22 cellular contexts compared by ENCODE assay signal in genomic region chr2:236967499-236967783, GRCh38.
DNase-seq lines count a peak whose midpoint lies in the region; ATAC-seq, FAIRE-seq and TF ChIP-seq lines count a peak whose summit lies in the region.
"Had no signal": no experiment of that assay in that cellular context is flagged by ENCODE, and none has a peak within 500 bp of the region (broad histone marks: within the 10 kb centered on the region; RNA-seq: fewer than 3 reads in every experiment).

No MANE protein-coding gene starts in this region.

- H3K4me1 Mint-ChIP-seq in activated naive CD8-positive, alpha-beta T cell (ENCODE audit: low read depth): peaks cover 46% of the 10 kb centered on the region
- peaks cover 26% of the 10 kb centered on the region for H3K4me1 Mint-ChIP-seq in activated naive CD8-positive, alpha-beta T cell treated with anti-CD3 and anti-CD28 coated beads for 36 hours

- H2BK20ac ChIP-seq in H1 (ENCODE audit: low read length): 0 out of 2 replicates have a peak overlapping the region, but pooled peaks have one; percentile 82

- no peak overlapping the region for H2BK12ac ChIP-seq in H1 (ENCODE audit: low read depth, low read length)

- in situ Hi-C loops in gastrocnemius medialis (cut with MboI; ENCODE audit: low sequenced_read_pairs in 4 of 4) (no loop called here), brain microvascular endothelial cell (cut with HindIII; ENCODE audit: low pct_ligation_motif_present, low sequenced_read_pairs) (no loop called here)

- intact Hi-C loops in gastrocnemius medialis (cut with DNase I; ENCODE audit: low total_unique reads): no loop called here

- TF ChIP-seq POLR2A in H1 (IDR thresholded peaks at IDR 0.05; ENCODE audit: control extremely low read depth in 1 of 2, low read depth in 2 of 2, low read length in 2 of 2) (no peak), gastrocnemius medialis (IDR thresholded peaks at IDR 0.05) (no peak)

- H3K23me2 ChIP-seq in H1 (ENCODE audit: low read depth, low read length): no peaks in the 10 kb centered on the region

- peak overlapping the region; percentile 69 for H3K4me3 Mint-ChIP-seq in activated naive CD8-positive, alpha-beta T cell
- no peak overlapping the region for H3K4me3 Mint-ChIP-seq in activated naive CD8-positive, alpha-beta T cell treated with anti-CD3 and anti-CD28 coated beads for 36 hours
- H3K4me3 Mint-ChIP-seq: brain had no signal

- H4K91ac ChIP-seq in H1 (replicated peaks; ENCODE audit: insufficient read length, low read length): peak overlapping the region; percentile 86

- H2AFZ ChIP-seq in Loucy (ENCODE audit: low read length): no peak overlapping the region
- H2AFZ ChIP-seq in H1 (ENCODE audit: low read length): no peak overlapping the region

- H3K27ac ChIP-seq in H1 (ENCODE audit: low read depth, low read length) (no peak overlapping the region), gastrocnemius medialis (peak overlapping the region; percentile 7 to 35 (median 20)), brain microvascular endothelial cell (no peak overlapping the region)
- H3K27ac ChIP-seq: A549 had no signal

- no peak overlapping the region for H2BK120ac ChIP-seq in H1 (replicated peaks; ENCODE audit: low read depth, low read length)

- H3K27me3 Mint-ChIP-seq in activated naive CD8-positive, alpha-beta T cell: no peaks in the 10 kb centered on the region
- no peaks in the 10 kb centered on the region for H3K27me3 Mint-ChIP-seq in activated naive CD8-positive, alpha-beta T cell treated with anti-CD3 and anti-CD28 coated beads for 36 hours
- H3K27me3 Mint-ChIP-seq: brain had no signal

- H3K4me3 ChIP-seq in Loucy (ENCODE audit: low read length, poor library complexity, severe bottlenecking) (peak overlapping the region; percentile 76), H1 (ENCODE audit: extremely low read depth in 1 of 4, insufficient read depth in 2 of 4, low read depth in 3 of 4, low read length in 4 of 4) (no peak overlapping the region), gastrocnemius medialis (no peak overlapping the region), brain microvascular endothelial cell (ENCODE audit: low read depth, low read length) (no peak overlapping the region)
- H3K4me3 ChIP-seq: A549, HAP-1, heart left ventricle, skin epidermis, transverse colon had no signal

- H3K36me3 ChIP-seq in Loucy (ENCODE audit: insufficient read depth, low read length): no peaks in the 10 kb centered on the region
- H3K36me3 ChIP-seq in H1 (ENCODE audit: control insufficient read depth in 2 of 4, insufficient read depth in 4 of 4, low read length in 3 of 4): no peaks in the 10 kb centered on the region
- no peaks in the 10 kb centered on the region for H3K36me3 ChIP-seq in gastrocnemius medialis
- H3K36me3 ChIP-seq in brain microvascular endothelial cell (replicated peaks): no peaks in the 10 kb centered on the region
- H3K36me3 ChIP-seq: HAP-1, heart left ventricle, transverse colon had no signal

- no peaks in the 10 kb centered on the region for H3K27me3 ChIP-seq in Loucy (ENCODE audit: insufficient read depth, low read length, poor library complexity, severe bottlenecking)
- H3K27me3 ChIP-seq in H1 (replicated peaks in 1 of 4; ENCODE audit: control insufficient read depth in 3 of 4, extremely low read depth in 1 of 4, insufficient read depth in 3 of 4, low read length in 3 of 4): no peaks in the 10 kb centered on the region
- H3K27me3 ChIP-seq in gastrocnemius medialis: peaks cover 0 to 8% (median 0%) of the 10 kb centered on the region in 3 donors
- H3K27me3 ChIP-seq in brain microvascular endothelial cell (replicated peaks): no peaks in the 10 kb centered on the region
- H3K27me3 ChIP-seq: transverse colon had no signal

- H3K9me2 ChIP-seq in Loucy (replicated peaks; ENCODE audit: low read depth, low read length): no peaks in the 10 kb centered on the region

- FAIRE-seq in H1 (lab: Jason Lieb, UNC): no peak
- FAIRE-seq: A549 had no signal

- no peaks in the 10 kb centered on the region for H3K79me1 ChIP-seq in H1 (ENCODE audit: low read depth, low read length)

- CTCF ChIA-PET in H1 (lab: Charles Lee; ENCODE audit: partially characterized antibody): interaction anchor here (0.6 kb wide), 1 partner anchor 419 kb away, joined by 3 read pairs; no protein-coding TSS in a partner anchor

- WGBS in H1 (ENCODE audit: extremely low coverage in 1 of 2, insufficient coverage in 1 of 2, insufficient read length in 1 of 2, insufficient replicate concordance in 2 of 2, low coverage in 1 of 2, low lambda C conversion rate in 2 of 2, missing lambda C conversion rate in 1 of 2), 2 experiments: 70% methylated on average over 4 of the region's 4 CpGs; no CpG with 5 or more reads in 1 of the 2 experiments

- TF ChIP-seq RAD21 in H1 (IDR thresholded peaks at IDR 0.05 in 1 of 2, conservative IDR thresholded peaks at IDR 0.05 in 1 of 2; ENCODE audit: low read depth in 2 of 2, low read length in 2 of 2): no peak

- H4K5ac ChIP-seq in H1 (ENCODE audit: insufficient read length, low read depth, low read length): no peak overlapping the region

- no peak overlapping the region for H2BK5ac ChIP-seq in H1 (ENCODE audit: low read depth, low read length)

- TF ChIP-seq CTCF in Loucy (conservative IDR thresholded peaks at IDR 0.05; ENCODE audit: low read length) (no peak), H1 (IDR thresholded peaks at IDR 0.05; ENCODE audit: control extremely low read depth in 1 of 3, insufficient read depth in 1 of 3, low read depth in 1 of 3, low read length in 3 of 3) (no peak), gastrocnemius medialis (IDR thresholded peaks at IDR 0.05 in 4 of 5, conservative IDR thresholded peaks at IDR 0.05 in 1 of 5) (no peak), brain microvascular endothelial cell (IDR thresholded peaks at IDR 0.05; ENCODE audit: low read depth, low read length, missing control alignments) (no peak)

- H3K4ac ChIP-seq in H1 (replicated peaks; ENCODE audit: insufficient read length, low read depth, low read length): no peak overlapping the region

- no peak overlapping the region for H2AK5ac ChIP-seq in H1 (ENCODE audit: low read depth, low read length)

- POLR2A ChIA-PET in H1 (lab: Charles Lee; ENCODE audit: partially characterized antibody): interaction anchor here (0.6 kb wide), 1 partner anchor 779 kb away, joined by 5 read pairs; no protein-coding TSS in a partner anchor

- H3K9ac ChIP-seq in Loucy (ENCODE audit: low read depth, low read length, poor library complexity, severe bottlenecking) (peak overlapping the region; percentile 86), H1 (replicated peaks in 1 of 4; ENCODE audit: extremely low read depth in 1 of 4, low read depth in 3 of 4, low read length in 3 of 4) (no peak overlapping the region)

- TF ChIP-seq EP300 in H1 (IDR thresholded peaks at IDR 0.05; ENCODE audit: borderline replicate concordance in 1 of 2, low read depth in 2 of 2, low read length in 2 of 2): no peak

- peak overlapping the region; percentile 68 for H3K27ac Mint-ChIP-seq in activated naive CD8-positive, alpha-beta T cell
- no peak overlapping the region for H3K27ac Mint-ChIP-seq in activated naive CD8-positive, alpha-beta T cell treated with anti-CD3 and anti-CD28 coated beads for 36 hours

- no peak overlapping the region for H3K23ac ChIP-seq in H1 (ENCODE audit: insufficient read length)

- H4K8ac ChIP-seq in H1 (ENCODE audit: extremely low read depth, insufficient read depth, low read length): no peak overlapping the region

- H3K9me3 ChIP-seq in Loucy (ENCODE audit: insufficient read depth, low read depth, low read length): no peaks in the 10 kb centered on the region
- no peaks in the 10 kb centered on the region for H3K9me3 ChIP-seq in H1 (ENCODE audit: insufficient read depth in 2 of 2, low read depth in 1 of 2, low read length in 1 of 2)
- no peaks in the 10 kb centered on the region for H3K9me3 ChIP-seq in gastrocnemius medialis
- H3K9me3 ChIP-seq: A549, HAP-1, heart left ventricle, transverse colon had no signal

- ATAC-seq in gastrocnemius medialis (no peak), HG03095 (IDR thresholded peaks at IDR 0.05; ENCODE audit: unreplicated experiment) (no peak)
- ATAC-seq: A549 had no signal

- H3K9me3 Mint-ChIP-seq in activated naive CD8-positive, alpha-beta T cell (ENCODE audit: low read depth): no peaks in the 10 kb centered on the region
- no peaks in the 10 kb centered on the region for H3K9me3 Mint-ChIP-seq in activated naive CD8-positive, alpha-beta T cell treated with anti-CD3 and anti-CD28 coated beads for 36 hours

- H3K4me2 ChIP-seq in Loucy (ENCODE audit: low read depth, low read length, poor library complexity, severe bottlenecking) (peak overlapping the region; percentile 93), H1 (ENCODE audit: insufficient read depth in 1 of 2, low read depth in 2 of 2, low read length in 2 of 2) (no peak overlapping the region)
- H3K4me2 ChIP-seq: A549 had no signal

- H3K18ac ChIP-seq in H1 (ENCODE audit: extremely low read depth, low read length): 0 out of 2 replicates have a peak overlapping the region, but pooled peaks have one; percentile 17

- H3K4me1 ChIP-seq in Loucy (ENCODE audit: insufficient read depth, low read length, poor library complexity, severe bottlenecking) (peaks cover 81% of the 10 kb centered on the region), H1 (replicated peaks in 1 of 4; ENCODE audit: control insufficient read depth in 3 of 4, insufficient read depth in 4 of 4, low read length in 3 of 4) (peaks cover 0 to 18% (median 9%) of the 10 kb centered on the region in 4 experiments; a peak in 5 of 7 replicates), gastrocnemius medialis (no peaks in the 10 kb centered on the region)
- H3K4me1 ChIP-seq: HAP-1 had no signal

- H3K36me3 Mint-ChIP-seq in activated naive CD8-positive, alpha-beta T cell: no peaks in the 10 kb centered on the region
- H3K36me3 Mint-ChIP-seq in activated naive CD8-positive, alpha-beta T cell treated with anti-CD3 and anti-CD28 coated beads for 36 hours: peaks cover 4% of the 10 kb centered on the region
- H3K36me3 Mint-ChIP-seq: brain had no signal

- DNase-seq in activated naive CD8-positive, alpha-beta T cell treated with anti-CD3 and anti-CD28 coated beads for 36 hours: no peak
- DNase-seq in H1 (ENCODE audit: low read depth in 1 of 2, low spot score in 2 of 2) (no peak), gastrocnemius medialis (no peak), inferior parietal cortex (ENCODE audit: extremely low spot score) (no peak), brain microvascular endothelial cell (no peak)
- DNase-seq: activated CD4-positive, alpha-beta T cell treated with anti-CD3 and anti-CD28 coated beads, Interleukin-2, amount 50 U/mL, for 4 hours; AML-193; heart left ventricle; KG1; NCI-H1436 treated with DMSO at 0.1 percent for 48 hours; NCI-H446; NCI-H82; occipital lobe; RPMI8226 had no signal

- H2BK15ac ChIP-seq in H1 (ENCODE audit: low read length): no peak overlapping the region

- H3K79me2 ChIP-seq in Loucy (ENCODE audit: insufficient read depth, low read length): peaks cover 8% of the 10 kb centered on the region; the same call in 1 of the 2 replicates
- H3K79me2 ChIP-seq in H1 (ENCODE audit: control insufficient read depth in 1 of 2, insufficient read depth in 2 of 2, low read length in 2 of 2): no peaks in the 10 kb centered on the region

- no peaks in the 10 kb centered on the region for H4K20me1 ChIP-seq in Loucy (ENCODE audit: insufficient read depth, low read length, poor library complexity, severe bottlenecking)
- no peaks in the 10 kb centered on the region for H4K20me1 ChIP-seq in H1 (replicated peaks in 1 of 2; ENCODE audit: control insufficient read depth in 1 of 2, insufficient read depth in 2 of 2, low read length in 2 of 2)

- H3K14ac ChIP-seq in H1 (ENCODE audit: insufficient read length): no peak overlapping the region

- H3K56ac ChIP-seq in H1 (replicated peaks; ENCODE audit: insufficient read length, low read depth, low read length): no peak overlapping the region

- H3F3A ChIP-seq in Loucy (ENCODE audit: low read depth): peaks cover 17% of the 10 kb centered on the region; the same call in 1 of the 2 replicates

Comparison
In these comparisons a context has a peak if more than half of its experiments do, and no peak if none do; other contexts are left out.
1. H3K27ac ChIP-seq: peak in gastrocnemius medialis (4 of 4); none in H1 (single experiment) and brain microvascular endothelial cell (single experiment).